In genomic region chr11:73596547-73596946, GRCh38 we compare ENCODE assay signal across 10 cellular contexts. TPM values are rescaled to one million over a fixed set of nuclear protein-coding genes. Genes with fewer than 3 reads are reported as not detected.
DNase-seq lines count a peak whose midpoint lies in the region; ATAC-seq and TF ChIP-seq lines count a peak whose summit lies in the region.
"Had no signal": no experiment of that assay in that cellular context is flagged by ENCODE, and none has a peak within 500 bp of the region (broad histone marks: within the 10 kb centered on the region; RNA-seq: fewer than 3 reads in every experiment).

No MANE protein-coding gene starts in this region.

- CTCF ChIA-PET in activated CD4-positive, alpha-beta T cell treated with anti-CD3 and anti-CD28 coated beads, Interleukin-2, amount 10 ng/mL, durations not matched to agents 7 days and 5 days (lab: Charles Lee): no interaction called here

- H3K36me3 Mint-ChIP-seq in activated CD4-positive, alpha-beta T cell treated with anti-CD3 and anti-CD28 coated beads, Interleukin-2, amount 10 ng/mL, durations not matched to agents 7 days and 5 days (ENCODE audit: low read depth): peaks cover 4% of the 10 kb centered on the region
- H3K36me3 Mint-ChIP-seq in stimulated activated naive B cell treated with anti-CD40 and anti-IgM and Interleukin-4, amounts not matched to agents 10 μg/mL and 1 μg/mL and 100 μg/mL, for 72 hours: peaks cover 6 to 9% of the 10 kb centered on the region in 2 donors

- TF ChIP-seq CTCF in VCaP (conservative IDR thresholded peaks at IDR 0.05) (no peak), fibroblast of mammary gland (conservative IDR thresholded peaks at IDR 0.05; ENCODE audit: control insufficient read depth, insufficient read depth, low read depth, low read length) (no peak)

- peak overlapping the region; percentile 97 for H3K27ac Mint-ChIP-seq in activated CD4-positive, alpha-beta T cell treated with anti-CD3 and anti-CD28 coated beads, Interleukin-2, amount 10 ng/mL, durations not matched to agents 7 days and 5 days
- no peak overlapping the region for H3K27ac Mint-ChIP-seq in stimulated activated naive B cell treated with anti-CD40 and anti-IgM and Interleukin-4, amounts not matched to agents 10 μg/mL and 1 μg/mL and 100 μg/mL, for 72 hours

- POLR2A ChIA-PET in activated CD4-positive, alpha-beta T cell treated with anti-CD3 and anti-CD28 coated beads, Interleukin-2, amount 10 ng/mL, durations not matched to agents 7 days and 5 days (lab: Charles Lee): no interaction called here

- H3K9me3 Mint-ChIP-seq in activated CD4-positive, alpha-beta T cell treated with anti-CD3 and anti-CD28 coated beads, Interleukin-2, amount 10 ng/mL, durations not matched to agents 7 days and 5 days: no peaks in the 10 kb centered on the region
- H3K9me3 Mint-ChIP-seq in stimulated activated naive B cell treated with anti-CD40 and anti-IgM and Interleukin-4, amounts not matched to agents 10 μg/mL and 1 μg/mL and 100 μg/mL, for 72 hours: no peaks in the 10 kb centered on the region

- H3K4me3 Mint-ChIP-seq in activated CD4-positive, alpha-beta T cell treated with anti-CD3 and anti-CD28 coated beads, Interleukin-2, amount 10 ng/mL, durations not matched to agents 7 days and 5 days: peak overlapping the region; percentile 90
- H3K4me3 Mint-ChIP-seq in stimulated activated naive B cell treated with anti-CD40 and anti-IgM and Interleukin-4, amounts not matched to agents 10 μg/mL and 1 μg/mL and 100 μg/mL, for 72 hours: peak overlapping the region; percentile 90

- no peaks in the 10 kb centered on the region for H3K27me3 Mint-ChIP-seq in activated CD4-positive, alpha-beta T cell treated with anti-CD3 and anti-CD28 coated beads, Interleukin-2, amount 10 ng/mL, durations not matched to agents 7 days and 5 days
- H3K27me3 Mint-ChIP-seq in stimulated activated naive B cell treated with anti-CD40 and anti-IgM and Interleukin-4, amounts not matched to agents 10 μg/mL and 1 μg/mL and 100 μg/mL, for 72 hours: no peaks in the 10 kb centered on the region

- H3K4me3 ChIP-seq in fibroblast of mammary gland (ENCODE audit: control insufficient read depth, low read depth, low read length): peak overlapping the region; percentile 93

- peaks cover 41% of the 10 kb centered on the region for H3K4me1 Mint-ChIP-seq in activated CD4-positive, alpha-beta T cell treated with anti-CD3 and anti-CD28 coated beads, Interleukin-2, amount 10 ng/mL, durations not matched to agents 7 days and 5 days
- peaks cover 21 to 53% of the 10 kb centered on the region in 2 donors for H3K4me1 Mint-ChIP-seq in stimulated activated naive B cell treated with anti-CD40 and anti-IgM and Interleukin-4, amounts not matched to agents 10 μg/mL and 1 μg/mL and 100 μg/mL, for 72 hours

- no peak for DNase-seq in activated CD4-positive, alpha-beta T cell treated with anti-CD3 and anti-CD28 coated beads, Interleukin-2, amount 10 ng/mL, durations not matched to agents 7 days and 5 days
- no peak for DNase-seq in activated CD4-positive, alpha-beta T cell treated with anti-CD3 and anti-CD28 coated beads, Interleukin-2, amount 50 U/mL, for 48 hours
- no peak for DNase-seq in fibroblast of mammary gland (ENCODE audit: low read depth)
- DNase-seq in stimulated activated naive B cell treated with anti-CD40 and anti-IgM and Interleukin-4, amounts not matched to agents 10 μg/mL and 1 μg/mL and 100 μg/mL, for 72 hours: no peak
- no peak for DNase-seq in DMS79 (lab: John Stamatoyannopoulos, UW)
- no peak for DNase-seq in NCI-H146 treated with DMSO at 0.1 percent for 48 hours (lab: John Stamatoyannopoulos, UW; ENCODE audit: unreplicated experiment)
- DNase-seq in cerebellar nuclear complex (lab: John Stamatoyannopoulos, UW): no peak
- DNase-seq: adrenal gland, Peyer's patch had no signal

- H3K27ac ChIP-seq in VCaP: peak overlapping the region; percentile 90
- H3K27ac ChIP-seq: adrenal gland had no signal

- ATAC-seq in stimulated activated naive B cell treated with anti-CD40 and anti-IgM and Interleukin-4, amounts not matched to agents 10 μg/mL and 1 μg/mL and 100 μg/mL, for 72 hours (replicated peaks): no peak

RNA-seq across cellular contexts. Expression of gene FAM168A, which starts 1.4 kb away (rescaled TPM):
- total RNA-seq in activated CD4-positive, alpha-beta T cell treated with anti-CD3 and anti-CD28 coated beads, Interleukin-2, amount 10 ng/mL, durations not matched to agents 7 days and 5 days: 10 to 100 TPM; 28.9 to 31.2 TPM

RNA-seq across cellular contexts. Expression of gene PLEKHB1, which starts 49.8 kb away (rescaled TPM):
- 10 to 100 TPM; 12.6 to 13.6 TPM for total RNA-seq in activated CD4-positive, alpha-beta T cell treated with anti-CD3 and anti-CD28 coated beads, Interleukin-2, amount 10 ng/mL, durations not matched to agents 7 days and 5 days
